19 cellular contexts compared by ENCODE assay signal in genomic region chr20:43909211-43909610, GRCh38. TPM values are rescaled to one million over a fixed set of nuclear protein-coding genes. Genes with fewer than 3 reads are reported as not detected.
DNase-seq lines count a peak whose midpoint lies in the region; ATAC-seq and TF ChIP-seq lines count a peak whose summit lies in the region.
"Had no signal": no experiment of that assay in that cellular context is flagged by ENCODE, and none has a peak within 500 bp of the region (broad histone marks: within the 10 kb centered on the region; RNA-seq: fewer than 3 reads in every experiment).

No MANE protein-coding gene starts in this region.

- H3K14ac ChIP-seq in neuronal stem cell (ENCODE audit: low read length) (no peak overlapping the region), H9 (ENCODE audit: insufficient read depth, low read length) (no peak overlapping the region)

- H3K18ac ChIP-seq in neuronal stem cell (ENCODE audit: low read length) (no peak overlapping the region), H9 (ENCODE audit: insufficient read length, low read depth, low read length) (no peak overlapping the region)

- H3K27me3 Mint-ChIP-seq in activated CD8-positive, alpha-beta T cell treated with anti-CD3 and anti-CD28 coated beads, Interleukin-2, amount 10 ng/mL, durations not matched to agents 7 days and 5 days (ENCODE audit: low read depth), result peaks cover 33% of the 10 kb centered on the region
- H3K27me3 Mint-ChIP-seq in activated CD8-positive, alpha-beta T cell treated with anti-CD3 and anti-CD28 coated beads for 36 hours, result peaks cover 23% of the 10 kb centered on the region
- H3K27me3 Mint-ChIP-seq in natural killer cell treated with Interleukin-12 subunit alpha and Interleukin-12 subunit beta and Interleukin-15 and Interleukin-18, amount 100 ng/mL, for 72 hours, result peaks cover 31 to 41% of the 10 kb centered on the region in 2 donors
- peaks cover 38 to 60% of the 10 kb centered on the region in 2 donors for H3K27me3 Mint-ChIP-seq in natural killer cell (ENCODE audit: low read depth in 2 of 2)
- H3K27me3 Mint-ChIP-seq in H9 (ENCODE audit: low read depth), result peaks cover 29% of the 10 kb centered on the region

- H3K36me3 Mint-ChIP-seq in activated CD8-positive, alpha-beta T cell treated with anti-CD3 and anti-CD28 coated beads, Interleukin-2, amount 10 ng/mL, durations not matched to agents 7 days and 5 days (ENCODE audit: low read depth), result peaks cover 12% of the 10 kb centered on the region
- H3K36me3 Mint-ChIP-seq in activated CD8-positive, alpha-beta T cell treated with anti-CD3 and anti-CD28 coated beads for 36 hours (ENCODE audit: low read depth), result peaks cover 5% of the 10 kb centered on the region
- peaks cover 20% of the 10 kb centered on the region for H3K36me3 Mint-ChIP-seq in natural killer cell treated with Interleukin-12 subunit alpha and Interleukin-12 subunit beta and Interleukin-15 and Interleukin-18, amount 100 ng/mL, for 72 hours
- H3K36me3 Mint-ChIP-seq in natural killer cell (no peaks in the 10 kb centered on the region), H9 (ENCODE audit: insufficient read depth in 1 of 3, low read depth in 3 of 3) (peaks cover 0 to 2% (median 0%) of the 10 kb centered on the region in 3 experiments; a peak in 3 of 7 replicates)
- H3K36me3 Mint-ChIP-seq: CD8-positive, alpha-beta T cell had no signal

- no peak for TF ChIP-seq CTCF in activated CD8-positive, alpha-beta T cell treated with anti-CD3 and anti-CD28 coated beads for 36 hours (IDR thresholded peaks at IDR 0.05)
- TF ChIP-seq CTCF in natural killer cell (IDR thresholded peaks at IDR 0.05) (no peak), H9 (conservative IDR thresholded peaks at IDR 0.05) (no peak)

- H3K79me1 ChIP-seq in neuronal stem cell (ENCODE audit: low read depth, low read length) (no peaks in the 10 kb centered on the region), H9 (ENCODE audit: insufficient read depth, low read depth, low read length, poor library complexity, severe bottlenecking) (no peaks in the 10 kb centered on the region)

- H2BK5ac ChIP-seq in neuronal stem cell (ENCODE audit: low read length) (no peak overlapping the region), H9 (ENCODE audit: insufficient read length, low read length) (no peak overlapping the region)

- no peaks in the 10 kb centered on the region for H4K20me1 ChIP-seq in H9 (ENCODE audit: control insufficient read depth, insufficient read depth, insufficient read length)

- peak overlapping the region; percentile 27 for H4K91ac ChIP-seq in neuronal stem cell (ENCODE audit: low read depth, low read length, poor library complexity)
- no peak overlapping the region for H4K91ac ChIP-seq in H9 (ENCODE audit: insufficient read length, low read depth, low read length)

- no peak overlapping the region for H3K23ac ChIP-seq in neuronal stem cell (ENCODE audit: low read depth, low read length, poor library complexity)
- no peak overlapping the region for H3K23ac ChIP-seq in H9 (ENCODE audit: insufficient read length, low read depth, low read length)

- H4K5ac ChIP-seq in H9 (ENCODE audit: insufficient read length, low read depth, low read length), result no peak overlapping the region

- intact Hi-C loops in activated CD8-positive, alpha-beta T cell treated with anti-CD3 and anti-CD28 coated beads for 36 hours (cut with micrococcal nuclease), result no loop called here
- intact Hi-C loops in natural killer cell (cut with micrococcal nuclease), result no loop called here

- H3T11ph ChIP-seq in H9 (ENCODE audit: low read length), result no peak overlapping the region

- H2BK15ac ChIP-seq in neuronal stem cell (ENCODE audit: low read length) (no peak overlapping the region), H9 (ENCODE audit: low read depth, low read length) (no peak overlapping the region)

- no peak for ATAC-seq in activated CD8-positive, alpha-beta T cell treated with anti-CD3 and anti-CD28 coated beads, Interleukin-2, amount 10 ng/mL, durations not matched to agents 7 days and 5 days
- ATAC-seq in activated CD8-positive, alpha-beta T cell treated with anti-CD3 and anti-CD28 coated beads for 36 hours, result no peak
- ATAC-seq in natural killer cell treated with Interleukin-12 subunit alpha and Interleukin-12 subunit beta and Interleukin-15 and Interleukin-18, amount 100 ng/mL, for 72 hours, result no peak
- no peak for ATAC-seq in natural killer cell
- ATAC-seq: CD8-positive, alpha-beta T cell; GM23338 had no signal

- H2AFZ ChIP-seq in neuronal stem cell (ENCODE audit: low read length) (no peak overlapping the region), H9 (ENCODE audit: low read length) (no peak overlapping the region)
- H2AFZ ChIP-seq: GM23338 had no signal

- H3K27ac ChIP-seq in neuronal stem cell (replicated peaks; ENCODE audit: low read length) (no peak overlapping the region), H9 (ENCODE audit: insufficient read length, low read depth, low read length) (no peak overlapping the region)
- H3K27ac ChIP-seq: 22Rv1, HL-60 had no signal

- no peaks in the 10 kb centered on the region for H3K79me2 ChIP-seq in H9 (ENCODE audit: insufficient read depth, low read length)

- H4K8ac ChIP-seq in neuronal stem cell (ENCODE audit: low read depth, low read length) (no peak overlapping the region), H9 (replicated peaks; ENCODE audit: insufficient read length, low read depth, low read length) (no peak overlapping the region)

- H3K4me2 ChIP-seq in neuronal stem cell (ENCODE audit: insufficient read depth, low read length, poor library complexity, severe bottlenecking) (no peak overlapping the region), H9 (ENCODE audit: insufficient read depth, insufficient read length, low read length) (no peak overlapping the region)
- H3K4me2 ChIP-seq: GM23338 had no signal

- no peak overlapping the region for H2BK20ac ChIP-seq in H9 (ENCODE audit: low read depth, low read length, poor library complexity, severe bottlenecking)

- H3K4ac ChIP-seq in neuronal stem cell (ENCODE audit: low read length) (no peak overlapping the region), H9 (ENCODE audit: low read depth, low read length) (no peak overlapping the region)

- H3K36me3 ChIP-seq in neuronal stem cell (replicated peaks in 1 of 2; ENCODE audit: control insufficient read depth in 2 of 2, insufficient read depth in 2 of 2, low read length in 2 of 2), result no peaks in the 10 kb centered on the region

- H3K56ac ChIP-seq in H9 (ENCODE audit: insufficient read length, low read depth, low read length), result no peak overlapping the region

- POLR2A ChIA-PET in activated CD8-positive, alpha-beta T cell treated with anti-CD3 and anti-CD28 coated beads, Interleukin-2, amount 10 ng/mL, durations not matched to agents 7 days and 5 days (lab: Charles Lee), result no interaction called here
- POLR2A ChIA-PET in activated CD8-positive, alpha-beta T cell treated with anti-CD3 and anti-CD28 coated beads for 36 hours (lab: Charles Lee), result interaction anchor here (1.1 to 1.4 kb wide), 2 partner anchors 8 to 12 kb away, joined by 3 to 4 read pairs; no protein-coding TSS in a partner anchor

- H3K9ac ChIP-seq in neuronal stem cell (ENCODE audit: low read depth, low read length, poor library complexity) (no peak overlapping the region), H9 (ENCODE audit: extremely low read depth, insufficient read length, low read length) (no peak overlapping the region)

- no peak overlapping the region for H3K4me3 ChIP-seq in neuronal stem cell (ENCODE audit: low read length in 2 of 2)
- H3K4me3 ChIP-seq: GM23338 had no signal

- peaks cover 27% of the 10 kb centered on the region for H3K9me3 Mint-ChIP-seq in activated CD8-positive, alpha-beta T cell treated with anti-CD3 and anti-CD28 coated beads, Interleukin-2, amount 10 ng/mL, durations not matched to agents 7 days and 5 days (ENCODE audit: insufficient read depth)
- H3K9me3 Mint-ChIP-seq in activated CD8-positive, alpha-beta T cell treated with anti-CD3 and anti-CD28 coated beads for 36 hours, result peaks cover 21% of the 10 kb centered on the region
- peaks cover 8% of the 10 kb centered on the region for H3K9me3 Mint-ChIP-seq in natural killer cell treated with Interleukin-12 subunit alpha and Interleukin-12 subunit beta and Interleukin-15 and Interleukin-18, amount 100 ng/mL, for 72 hours
- H3K9me3 Mint-ChIP-seq in natural killer cell (peaks cover 2 to 5% of the 10 kb centered on the region in 2 donors), H9 (peaks cover 22% of the 10 kb centered on the region in 2 experiments; a peak in 4 of 5 replicates)

- H3K4me3 Mint-ChIP-seq in activated CD8-positive, alpha-beta T cell treated with anti-CD3 and anti-CD28 coated beads, Interleukin-2, amount 10 ng/mL, durations not matched to agents 7 days and 5 days, result no peak overlapping the region
- no peak overlapping the region for H3K4me3 Mint-ChIP-seq in activated CD8-positive, alpha-beta T cell treated with anti-CD3 and anti-CD28 coated beads for 36 hours
- H3K4me3 Mint-ChIP-seq in natural killer cell treated with Interleukin-12 subunit alpha and Interleukin-12 subunit beta and Interleukin-15 and Interleukin-18, amount 100 ng/mL, for 72 hours, result no peak overlapping the region
- H3K4me3 Mint-ChIP-seq in natural killer cell (no peak overlapping the region), H9 (no peak overlapping the region)
- H3K4me3 Mint-ChIP-seq: CD14-positive monocyte; CD8-positive, alpha-beta T cell; GM23338; HFFc6 had no signal

- no peak overlapping the region for H2BK120ac ChIP-seq in neuronal stem cell (ENCODE audit: low read depth, low read length)
- H2BK120ac ChIP-seq in H9 (ENCODE audit: low read depth, low read length, poor library complexity, severe bottlenecking), result no peak overlapping the region

- peaks cover 6 to 8% of the 10 kb centered on the region in 2 donors for H3K4me1 ChIP-seq in neuronal stem cell (ENCODE audit: control insufficient read depth in 2 of 2, insufficient read depth in 1 of 2, low read depth in 1 of 2, low read length in 2 of 2)
- H3K4me1 ChIP-seq in H9 (ENCODE audit: insufficient read depth, low read length), result no peaks in the 10 kb centered on the region

- no peak for DNase-seq in activated CD8-positive, alpha-beta T cell treated with anti-CD3 and anti-CD28 coated beads, Interleukin-2, amount 10 ng/mL, durations not matched to agents 7 days and 5 days
- DNase-seq in activated CD8-positive, alpha-beta T cell treated with anti-CD3 and anti-CD28 coated beads for 36 hours, result no peak
- DNase-seq in natural killer cell treated with Interleukin-12 subunit alpha and Interleukin-12 subunit beta and Interleukin-15 and Interleukin-18, amount 100 ng/mL, for 72 hours (ENCODE audit: low spot score), result peak; percentile 28
- DNase-seq in natural killer cell, result no peak
- no peak for DNase-seq in neuronal stem cell (ENCODE audit: low spot score)
- no peak for DNase-seq in H9
- no peak for DNase-seq in cerebellar cortex (ENCODE audit: low spot score)
- no peak for DNase-seq in NCI-H1092 treated with DMSO at 0.1 percent for 48 hours (lab: John Stamatoyannopoulos, UW)
- DNase-seq: CD8-positive, alpha-beta T cell; COR-L47; DMS153; DMS79 treated with DMSO at 0.1 percent for 48 hours; EL; H7; HFFc6 had no signal

- H3K27ac Mint-ChIP-seq in activated CD8-positive, alpha-beta T cell treated with anti-CD3 and anti-CD28 coated beads, Interleukin-2, amount 10 ng/mL, durations not matched to agents 7 days and 5 days, result peak overlapping the region; percentile 31
- no peak overlapping the region for H3K27ac Mint-ChIP-seq in activated CD8-positive, alpha-beta T cell treated with anti-CD3 and anti-CD28 coated beads for 36 hours
- H3K27ac Mint-ChIP-seq in natural killer cell treated with Interleukin-12 subunit alpha and Interleukin-12 subunit beta and Interleukin-15 and Interleukin-18, amount 100 ng/mL, for 72 hours, result no peak overlapping the region
- no peak overlapping the region for H3K27ac Mint-ChIP-seq in natural killer cell
- H3K27ac Mint-ChIP-seq in H9, result no peak overlapping the region
- H3K27ac Mint-ChIP-seq: CD8-positive, alpha-beta T cell; GM23338; HFFc6 had no signal

- H3K4me1 Mint-ChIP-seq in activated CD8-positive, alpha-beta T cell treated with anti-CD3 and anti-CD28 coated beads, Interleukin-2, amount 10 ng/mL, durations not matched to agents 7 days and 5 days (ENCODE audit: low read depth), result peaks cover 6% of the 10 kb centered on the region
- peaks cover 13% of the 10 kb centered on the region for H3K4me1 Mint-ChIP-seq in activated CD8-positive, alpha-beta T cell treated with anti-CD3 and anti-CD28 coated beads for 36 hours (ENCODE audit: low read depth)
- peaks cover 12% of the 10 kb centered on the region in 2 donors for H3K4me1 Mint-ChIP-seq in natural killer cell treated with Interleukin-12 subunit alpha and Interleukin-12 subunit beta and Interleukin-15 and Interleukin-18, amount 100 ng/mL, for 72 hours (ENCODE audit: low read depth in 2 of 2)
- H3K4me1 Mint-ChIP-seq in natural killer cell, result peaks cover 0 to 4% of the 10 kb centered on the region in 2 donors
- peaks cover 8 to 11% of the 10 kb centered on the region in 2 experiments for H3K4me1 Mint-ChIP-seq in H9

- H3K27me3 ChIP-seq in neuronal stem cell (ENCODE audit: control insufficient read depth in 3 of 3, insufficient read depth in 3 of 3, low read depth in 1 of 3, low read length in 3 of 3) (peaks cover 0 to 11% (median 0%) of the 10 kb centered on the region in 3 experiments), H9 (ENCODE audit: insufficient read depth, low read length) (peaks cover 1% of the 10 kb centered on the region; the same call in 1 of the 2 replicates)

- no peak overlapping the region for H2BK12ac ChIP-seq in neuronal stem cell (ENCODE audit: low read length)
- no peak overlapping the region for H2BK12ac ChIP-seq in H9 (ENCODE audit: insufficient read length, low read depth, low read length)

- CTCF ChIA-PET in activated CD8-positive, alpha-beta T cell treated with anti-CD3 and anti-CD28 coated beads, Interleukin-2, amount 10 ng/mL, durations not matched to agents 7 days and 5 days (lab: Charles Lee), result interaction anchor here (1.8 kb wide), 1 partner anchor 158 kb away, joined by 4 read pairs; no protein-coding TSS in a partner anchor
- CTCF ChIA-PET in activated CD8-positive, alpha-beta T cell treated with anti-CD3 and anti-CD28 coated beads for 36 hours (lab: Charles Lee), result interaction anchor here (0.7 to 0.9 kb wide), 2 partner anchors 74 to 403 kb away, joined by 3 read pairs; no protein-coding TSS in a partner anchor

- H3K23me2 ChIP-seq in H9 (ENCODE audit: insufficient read length, low read depth, low read length, poor library complexity, severe bottlenecking), result peaks cover 2% of the 10 kb centered on the region

- WGBS in neuronal stem cell (ENCODE audit: extremely low coverage in 2 of 2, insufficient read length in 2 of 2, insufficient replicate concordance in 1 of 2), 2 donors, result no CpG with 5 or more reads among the region's 3 CpGs
- WGBS in H9 (ENCODE audit: extremely low coverage, insufficient read length, low lambda C conversion rate), result no CpG with 5 or more reads among the region's 3 CpGs

- H3K9me3 ChIP-seq in neuronal stem cell (replicated peaks in 1 of 2; ENCODE audit: control insufficient read depth in 2 of 2, insufficient read depth in 1 of 2, low read depth in 1 of 2, low read length in 2 of 2) (peaks cover 7 to 10% of the 10 kb centered on the region in 2 donors), H9 (ENCODE audit: control insufficient read depth, low read depth, low read length) (no peaks in the 10 kb centered on the region)

- H2AK5ac ChIP-seq in neuronal stem cell (ENCODE audit: low read depth, low read length) (no peak overlapping the region), H9 (ENCODE audit: insufficient read length, low read length) (no peak overlapping the region)

RNA-seq across cellular contexts. Expression of gene TOX2, which starts 5.4 kb away (rescaled TPM):
- under 1 TPM; 0.31 to 0.61 TPM for total RNA-seq in activated CD8-positive, alpha-beta T cell treated with anti-CD3 and anti-CD28 coated beads, Interleukin-2, amount 10 ng/mL, durations not matched to agents 7 days and 5 days
- 1 to 10 TPM; 1.5 to 1.7 TPM for total RNA-seq in activated CD8-positive, alpha-beta T cell treated with anti-CD3 and anti-CD28 coated beads for 36 hours
- 1 to 10 TPM; 4.0 to 5.6 TPM for total RNA-seq in natural killer cell treated with Interleukin-12 subunit alpha and Interleukin-12 subunit beta and Interleukin-15 and Interleukin-18, amount 100 ng/mL, for 72 hours
- 1 to 10 TPM in 2 of 3 donors, under 1 TPM in 1; 0.93 to 1.8 (median 1.2) TPM for total RNA-seq in natural killer cell
- 16.8 TPM for polyA plus RNA-seq in neuronal stem cell (2013, experiment 1 of 2)
- 15.7 TPM for polyA plus RNA-seq in neuronal stem cell (2013, experiment 2 of 2)
- total RNA-seq in H9 (2021), result 1.7 and 2.0 TPM in 2 replicates
